Comparison of ENCODE assay signal across 8 cellular contexts in genomic region chr20:5126512-5127203, GRCh38. TPM values are rescaled to one million over a fixed set of nuclear protein-coding genes. Genes with fewer than 3 reads are reported as not detected.
DNase-seq lines count a peak whose midpoint lies in the region; ATAC-seq, FAIRE-seq and TF ChIP-seq lines count a peak whose summit lies in the region.

TSS of gene CDS2 (plus strand) at chr20:5127008. CDS start at chr20:5127093, 85 bp downstream.

- no peak within 1 kb of the TSS for H3K23ac ChIP-seq in H9 (ENCODE audit: insufficient read length, low read depth, low read length)

- H3K4me3 ChIP-seq in fibroblast of pulmonary artery (replicated peaks; ENCODE audit: low read depth, low read length) = peak within 1 kb of the TSS; percentile 81

- H3K56ac ChIP-seq in H9 (ENCODE audit: insufficient read length, low read depth, low read length) = no peak within 1 kb of the TSS

- H2AFZ ChIP-seq in H9 (ENCODE audit: low read length) = peak within 1 kb of the TSS; percentile 4

- no peaks in the 10 kb centered on the region for H3K4me1 ChIP-seq in H9 (ENCODE audit: insufficient read depth, low read length)

- DNase-seq in H9 = peak; percentile 100
- peak; percentile 100 for DNase-seq in M059J (ENCODE audit: low read depth)
- DNase-seq in SHP77 (lab: John Stamatoyannopoulos, UW) = peak; percentile 99
- DNase-seq in activated effector memory CD4-positive, alpha-beta T cell treated with Interleukin-2 at 50 U/mL for 16 hours = peak; percentile 100
- peak; percentile 99 for DNase-seq in fibroblast of pulmonary artery (ENCODE audit: low read depth)
- DNase-seq in natural killer cell treated with Interleukin-12 subunit alpha and Interleukin-12 subunit beta and Interleukin-15 and Interleukin-18, amount 100 ng/mL, for 72 hours (ENCODE audit: low spot score) = peak; percentile 99
- peak; percentile 100 for DNase-seq in stimulated activated naive CD8-positive, alpha-beta T cell treated with anti-CD3 and anti-CD28 coated beads, Interleukin-15, Interleukin-2, amounts not matched to agents 100 U/mL and 50 U/mL, for 24 hours

- no peaks in the 10 kb centered on the region for H3K9me3 Mint-ChIP-seq in H9
- no peaks in the 10 kb centered on the region for H3K9me3 Mint-ChIP-seq in natural killer cell treated with Interleukin-12 subunit alpha and Interleukin-12 subunit beta and Interleukin-15 and Interleukin-18, amount 100 ng/mL, for 72 hours

- peak within 1 kb of the TSS; percentile 50 for H2BK120ac ChIP-seq in H9 (ENCODE audit: low read depth, low read length, poor library complexity, severe bottlenecking)

- H3K27ac Mint-ChIP-seq in H9 = peak within 1 kb of the TSS; percentile 93 to 95 (median 95); a peak in 6 of 7 replicates
- peak within 1 kb of the TSS; percentile 85 to 89 for H3K27ac Mint-ChIP-seq in natural killer cell treated with Interleukin-12 subunit alpha and Interleukin-12 subunit beta and Interleukin-15 and Interleukin-18, amount 100 ng/mL, for 72 hours

- peak; percentile 96 for ATAC-seq in natural killer cell treated with Interleukin-12 subunit alpha and Interleukin-12 subunit beta and Interleukin-15 and Interleukin-18, amount 100 ng/mL, for 72 hours
- ATAC-seq in stimulated activated naive CD8-positive, alpha-beta T cell treated with anti-CD3 and anti-CD28 coated beads, Interleukin-15, Interleukin-2, amounts not matched to agents 100 U/mL and 50 U/mL, for 24 hours = peak; percentile 96

- H3K18ac ChIP-seq in H9 (ENCODE audit: insufficient read length, low read depth, low read length) = peak within 1 kb of the TSS; percentile 68

- H3K4me3 Mint-ChIP-seq in H9 = peak within 1 kb of the TSS; percentile 95
- peak within 1 kb of the TSS; percentile 95 for H3K4me3 Mint-ChIP-seq in natural killer cell treated with Interleukin-12 subunit alpha and Interleukin-12 subunit beta and Interleukin-15 and Interleukin-18, amount 100 ng/mL, for 72 hours

- H2AK5ac ChIP-seq in H9 (ENCODE audit: insufficient read length, low read length) = no peak within 1 kb of the TSS

- TF ChIP-seq CTCF in H9 (conservative IDR thresholded peaks at IDR 0.05) = peak; percentile 61
- TF ChIP-seq CTCF in fibroblast of pulmonary artery (IDR thresholded peaks at IDR 0.05; ENCODE audit: low read length, missing control alignments) = peak; percentile 38

- H3T11ph ChIP-seq in H9 (ENCODE audit: low read length) = no peak within 1 kb of the TSS

- no peak within 1 kb of the TSS for H4K8ac ChIP-seq in H9 (replicated peaks; ENCODE audit: insufficient read length, low read depth, low read length)

- H2BK15ac ChIP-seq in H9 (ENCODE audit: low read depth, low read length) = no peak within 1 kb of the TSS

- H4K5ac ChIP-seq in H9 (ENCODE audit: insufficient read length, low read depth, low read length) = peak within 1 kb of the TSS; percentile 23

- H4K20me1 ChIP-seq in H9 (ENCODE audit: control insufficient read depth, insufficient read depth, insufficient read length) = no peaks in the 10 kb centered on the region

- no peaks in the 10 kb centered on the region for H3K27me3 Mint-ChIP-seq in H9 (ENCODE audit: low read depth)
- H3K27me3 Mint-ChIP-seq in natural killer cell treated with Interleukin-12 subunit alpha and Interleukin-12 subunit beta and Interleukin-15 and Interleukin-18, amount 100 ng/mL, for 72 hours = no peaks in the 10 kb centered on the region

- peaks cover 5% of the 10 kb centered on the region; the same call in 1 of the 2 replicates for H3K79me2 ChIP-seq in H9 (ENCODE audit: insufficient read depth, low read length)

- no peaks in the 10 kb centered on the region for H3K9me3 ChIP-seq in H9 (ENCODE audit: control insufficient read depth, low read depth, low read length)

- WGBS in H9 (ENCODE audit: extremely low coverage, insufficient read length, low lambda C conversion rate) = no CpG with 5 or more reads among the region's 78 CpGs

- H3K4ac ChIP-seq in H9 (ENCODE audit: low read depth, low read length) = no peak within 1 kb of the TSS

- H3K14ac ChIP-seq in H9 (ENCODE audit: insufficient read depth, low read length) = peak within 1 kb of the TSS; percentile 80

- H3K23me2 ChIP-seq in H9 (ENCODE audit: insufficient read length, low read depth, low read length, poor library complexity, severe bottlenecking) = peaks cover 8% of the 10 kb centered on the region

- H3K36me3 Mint-ChIP-seq in H9 (ENCODE audit: insufficient read depth in 1 of 3, low read depth in 3 of 3) = peaks cover 6 to 9% (median 8%) of the 10 kb centered on the region in 3 experiments
- no peaks in the 10 kb centered on the region for H3K36me3 Mint-ChIP-seq in natural killer cell treated with Interleukin-12 subunit alpha and Interleukin-12 subunit beta and Interleukin-15 and Interleukin-18, amount 100 ng/mL, for 72 hours

- H3K9ac ChIP-seq in H9 (ENCODE audit: extremely low read depth, insufficient read length, low read length) = peak within 1 kb of the TSS; percentile 85

- H3K79me1 ChIP-seq in H9 (ENCODE audit: insufficient read depth, low read depth, low read length, poor library complexity, severe bottlenecking) = no peaks in the 10 kb centered on the region

- no peak within 1 kb of the TSS for H2BK5ac ChIP-seq in H9 (ENCODE audit: insufficient read length, low read length)

- peak within 1 kb of the TSS; percentile 85 for H3K4me2 ChIP-seq in H9 (ENCODE audit: insufficient read depth, insufficient read length, low read length)

- no peak within 1 kb of the TSS for H4K91ac ChIP-seq in H9 (ENCODE audit: insufficient read length, low read depth, low read length)

- no peak within 1 kb of the TSS for H2BK20ac ChIP-seq in H9 (ENCODE audit: low read depth, low read length, poor library complexity, severe bottlenecking)

- no peaks in the 10 kb centered on the region for H3K27me3 ChIP-seq in H9 (ENCODE audit: insufficient read depth, low read length)

- peaks cover 16 to 18% of the 10 kb centered on the region in 2 experiments for H3K4me1 Mint-ChIP-seq in H9
- H3K4me1 Mint-ChIP-seq in natural killer cell treated with Interleukin-12 subunit alpha and Interleukin-12 subunit beta and Interleukin-15 and Interleukin-18, amount 100 ng/mL, for 72 hours (ENCODE audit: low read depth in 2 of 2) = peaks cover 30 to 34% of the 10 kb centered on the region in 2 donors

- H3K27ac ChIP-seq in H9 (ENCODE audit: insufficient read length, low read depth, low read length) = peak within 1 kb of the TSS; percentile 64

- no peak within 1 kb of the TSS for H2BK12ac ChIP-seq in H9 (ENCODE audit: insufficient read length, low read depth, low read length)

- FAIRE-seq in G401.6 (lab: Jason Lieb, UNC) = peak; percentile 97

RNA-seq across cellular contexts. Expression of gene CDS2, which starts in this region (rescaled TPM):
- total RNA-seq in H9 (2021) = 60.3 and 63.2 TPM in 2 replicates
- 25.8 and 42.0 TPM in 2 replicates for total RNA-seq in M059J (2014; rRNA removed; shearing (Covaris generic))
- 10 to 100 TPM; 48.7 to 52.0 TPM for total RNA-seq in natural killer cell treated with Interleukin-12 subunit alpha and Interleukin-12 subunit beta and Interleukin-15 and Interleukin-18, amount 100 ng/mL, for 72 hours

Comparison
In these comparisons a context has a peak if more than half of its experiments do, and no peak if none do; other contexts are left out.
1. Peak in every context shown above with its lines: DNase-seq, ATAC-seq, H3K4me3 ChIP-seq and H3K27ac ChIP-seq.